In the genomic region with DNA sequence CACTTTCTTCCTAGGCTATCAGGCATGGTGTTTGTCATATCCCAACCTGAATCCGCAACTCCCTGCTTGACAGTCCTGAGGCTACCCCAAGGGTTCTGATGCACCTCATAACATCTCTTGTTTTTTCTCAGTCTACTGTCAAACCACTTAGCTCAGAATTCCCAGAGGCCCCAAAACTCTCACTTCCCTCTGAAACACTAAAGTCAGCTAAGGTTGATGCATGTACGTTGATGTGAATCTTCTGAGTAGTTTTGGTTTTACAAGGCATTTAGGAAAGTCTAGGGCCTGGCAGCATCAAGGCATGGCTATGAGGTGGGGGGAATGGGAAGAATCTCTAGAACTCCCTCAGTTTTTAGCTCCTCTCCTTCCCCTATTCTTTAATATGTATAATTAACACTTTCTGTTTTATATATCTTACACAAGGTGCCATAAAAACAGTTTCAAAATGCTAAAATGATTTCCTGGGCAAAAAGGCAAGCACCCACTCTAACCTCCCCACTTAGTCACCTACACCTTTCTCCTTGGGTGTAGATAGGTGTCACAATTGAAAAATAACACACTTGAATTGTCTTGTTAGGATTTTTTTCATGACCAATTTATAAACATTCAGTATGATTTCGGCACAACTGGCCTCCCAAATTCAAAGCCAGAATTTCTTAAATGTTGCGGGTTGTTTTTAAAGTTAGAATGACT, we compare ENCODE assay signal across 14 cellular contexts.
DNase-seq lines count a peak whose midpoint lies in the region; ATAC-seq and TF ChIP-seq lines count a peak whose summit lies in the region.
"Had no signal": no experiment of that assay in that cellular context is flagged by ENCODE, and none has a peak within 500 bp of the region (broad histone marks: within the 10 kb centered on the region; RNA-seq: fewer than 3 reads in every experiment).

No MANE protein-coding gene starts in this region.

- TF ChIP-seq CTCF in sigmoid colon (IDR thresholded peaks at IDR 0.05): no peak
- no peak for TF ChIP-seq CTCF in uterus (IDR thresholded peaks at IDR 0.05)

- no peaks in the 10 kb centered on the region for H3K9me3 ChIP-seq in sigmoid colon
- no peaks in the 10 kb centered on the region for H3K9me3 ChIP-seq in uterus
- H3K9me3 ChIP-seq: SJCRH30 had no signal

- intact Hi-C loops in sigmoid colon (cut with DNase I): no loop called here
- intact Hi-C loops in uterus (cut with DNase I; ENCODE audit: low total_unique reads): no loop called here

- no peaks in the 10 kb centered on the region for H3K4me1 ChIP-seq in sigmoid colon
- no peaks in the 10 kb centered on the region for H3K4me1 ChIP-seq in uterus

- no peaks in the 10 kb centered on the region for H3K36me3 ChIP-seq in sigmoid colon
- no peaks in the 10 kb centered on the region for H3K36me3 ChIP-seq in uterus
- H3K36me3 ChIP-seq: cardiac muscle cell, SJCRH30 had no signal

- TF ChIP-seq EP300 in sigmoid colon (IDR thresholded peaks at IDR 0.05): no peak

- TF ChIP-seq POLR2A in sigmoid colon (IDR thresholded peaks at IDR 0.05): no peak
- no peak for TF ChIP-seq POLR2A in uterus (IDR thresholded peaks at IDR 0.05)

- H3K27ac ChIP-seq in sigmoid colon (no peak overlapping the region), uterus (no peak overlapping the region)
- H3K27ac ChIP-seq: cardiac muscle cell, SJCRH30 had no signal

- H3K4me3 ChIP-seq in sigmoid colon: no peak overlapping the region
- H3K4me3 ChIP-seq in uterus: no peak overlapping the region
- H3K4me3 ChIP-seq: cardiac muscle cell, SJCRH30 had no signal

- no peaks in the 10 kb centered on the region for H3K27me3 ChIP-seq in sigmoid colon
- no peaks in the 10 kb centered on the region for H3K27me3 ChIP-seq in uterus
- H3K27me3 ChIP-seq: cardiac muscle cell, SJCRH30 had no signal

- DNase-seq in germinal center (ENCODE audit: low spot score) (peak; percentile 11), sigmoid colon (no peak), SKM-1 treated with dmso at 0.1 percent for 144 hours (lab: John Stamatoyannopoulos, UW; ENCODE audit: unreplicated experiment) (no peak), uterus (no peak), NCI-H2029 treated with DMSO at 0.1 percent for 48 hours (lab: John Stamatoyannopoulos, UW) (no peak)
- DNase-seq: activated CD8-positive, alpha-beta memory T cell treated with anti-CD3 and anti-CD28 coated beads, Interleukin-2, amount 50 U/mL, for 4 hours; EL; left colon; NCI-H2081 treated with DMSO at 0.1 percent for 48 hours; SJCRH30 had no signal

- ATAC-seq in GM18870 (IDR thresholded peaks at IDR 0.05; ENCODE audit: unreplicated experiment) (peak; percentile 88), GM21529 (IDR thresholded peaks at IDR 0.05; ENCODE audit: unreplicated experiment) (peak; percentile 88), HG03139 (IDR thresholded peaks at IDR 0.05; ENCODE audit: unreplicated experiment) (peak; percentile 80)
- ATAC-seq: left colon had no signal

- 84 to 95% methylated on average over 4 of the region's 4 CpGs for WGBS in sigmoid colon, 2 donors
